ENCODE assay signal across 1 cellular context in genomic region chr6:154520280-154520679, GRCh38.
TF ChIP-seq lines count a peak whose summit lies in the region.

No MANE protein-coding gene starts in this region.

TF ChIP-seq in K562, 482 proteins besides CTCF, POLR2A, EP300 and RAD21 (continued from another document and continues in another):
- TF ChIP-seq GABPB1 (CRISPR knock-in tag; IDR thresholded peaks at IDR 0.05) (no peak), CBX1 (IDR thresholded peaks at IDR 0.05; ENCODE audit: low read depth) (no peak), BRD4 (IDR thresholded peaks at IDR 0.05) (no peak), ZNF764 (CRISPR knock-in tag; IDR thresholded peaks at IDR 0.05; ENCODE audit: low read depth) (no peak), BHLHE40 (IDR thresholded peaks at IDR 0.05; ENCODE audit: low read length) (peak; percentile 70), ZBTB8A (IDR thresholded peaks at IDR 0.05; ENCODE audit: partially characterized antibody) (no peak), SMAD3 (CRISPR knock-in tag; conservative IDR thresholded peaks at IDR 0.05) (0 out of 2 replicates have a peak, but pooled peaks have one; percentile 25), ZZZ3 (IDR thresholded peaks at IDR 0.05) (no peak), HDAC3 (IDR thresholded peaks at IDR 0.05; ENCODE audit: borderline replicate concordance, partially characterized antibody) (peak; percentile 80), SRF (CRISPR knock-in tag; IDR thresholded peaks at IDR 0.05) (peak in 1 of 2 experiments; percentile 98; a peak in 3 of 4 replicates), RBM14 (IDR thresholded peaks at IDR 0.05; ENCODE audit: borderline replicate concordance, insufficient read depth, low read depth, low read length) (no peak), RHOXF2B (CRISPR knock-in tag; conservative IDR thresholded peaks at IDR 0.05) (no peak), HOXB6 (CRISPR knock-in tag; IDR thresholded peaks at IDR 0.05; ENCODE audit: borderline replicate concordance) (no peak), TCF3 (CRISPR knock-in tag; IDR thresholded peaks at IDR 0.05) (peak; percentile 70), HDAC2 (IDR thresholded peaks at IDR 0.05) (peak; percentile 85), CBFA2T3 (IDR thresholded peaks at IDR 0.05) (peak; percentile 89), SUPT5H (IDR thresholded peaks at IDR 0.05) (no peak), POLR2B (IDR thresholded peaks at IDR 0.05; ENCODE audit: low read depth, partially characterized antibody) (no peak), ZNF175 (CRISPR knock-in tag; IDR thresholded peaks at IDR 0.05; ENCODE audit: low read depth) (no peak), ZNF695 (CRISPR knock-in tag; IDR thresholded peaks at IDR 0.05) (no peak), MYC (IDR thresholded peaks at IDR 0.05; ENCODE audit: low read depth, low read length) (peak; percentile 27), MYC (CRISPR knock-in tag; IDR thresholded peaks at IDR 0.05; ENCODE audit: borderline replicate concordance, low read depth) (no peak), CHAMP1 (IDR thresholded peaks at IDR 0.05) (peak; percentile 70; the same call in 1 of the 2 replicates), TBP (optimal IDR thresholded peaks at IDR 0.05; ENCODE audit: low read depth, low read length) (no peak), ZNF140 (CRISPR knock-in tag; IDR thresholded peaks at IDR 0.05) (no peak), ZNF121 (CRISPR knock-in tag; conservative IDR thresholded peaks at IDR 0.05) (no peak), NBN (IDR thresholded peaks at IDR 0.05; ENCODE audit: low read depth) (peak; percentile 21; the same call in 1 of the 2 replicates), ZBTB12 (CRISPR knock-in tag; IDR thresholded peaks at IDR 0.05) (no peak), BCOR (IDR thresholded peaks at IDR 0.05) (peak; percentile 74; the same call in 1 of the 2 replicates), NCOA4 (IDR thresholded peaks at IDR 0.05; ENCODE audit: partially characterized antibody) (no peak), ZNF512 (tag; IDR thresholded peaks at IDR 0.05) (no peak), TGIF2 (CRISPR knock-in tag; IDR thresholded peaks at IDR 0.05) (no peak), BMI1 (IDR thresholded peaks at IDR 0.05; ENCODE audit: low read length) (no peak), CBFA2T2 (conservative IDR thresholded peaks at IDR 0.05) (peak; percentile 75), ZBTB33 (CRISPR knock-in tag; IDR thresholded peaks at IDR 0.05) (no peak), SMARCE1 (IDR thresholded peaks at IDR 0.05) (peak; percentile 94), MIER1 (IDR thresholded peaks at IDR 0.05; ENCODE audit: low read depth) (no peak), ZFX (CRISPR knock-in tag; IDR thresholded peaks at IDR 0.05) (no peak), ELF4 (CRISPR knock-in tag; IDR thresholded peaks at IDR 0.05) (no peak), MAFF (IDR thresholded peaks at IDR 0.05; ENCODE audit: low read length) (peak; percentile 73; the same call in 1 of the 2 replicates), RBM39 (optimal IDR thresholded peaks at IDR 0.05; ENCODE audit: low read depth, low read length) (no peak), CTBP1 (IDR thresholded peaks at IDR 0.05; ENCODE audit: borderline replicate concordance) (peak; percentile 60; the same call in 1 of the 2 replicates), PHB (CRISPR knock-in tag; IDR thresholded peaks at IDR 0.05) (no peak), RUNX1 (IDR thresholded peaks at IDR 0.05; ENCODE audit: low read depth) (no peak), MCM3 (IDR thresholded peaks at IDR 0.05) (no peak), ZNF143 (CRISPR knock-in tag; IDR thresholded peaks at IDR 0.05) (no peak), MYNN (IDR thresholded peaks at IDR 0.05) (0 out of 2 replicates have a peak, but pooled peaks have one; percentile 49), MYNN (CRISPR knock-in tag; IDR thresholded peaks at IDR 0.05) (no peak)
- TF ChIP-seq, protein P1, sequence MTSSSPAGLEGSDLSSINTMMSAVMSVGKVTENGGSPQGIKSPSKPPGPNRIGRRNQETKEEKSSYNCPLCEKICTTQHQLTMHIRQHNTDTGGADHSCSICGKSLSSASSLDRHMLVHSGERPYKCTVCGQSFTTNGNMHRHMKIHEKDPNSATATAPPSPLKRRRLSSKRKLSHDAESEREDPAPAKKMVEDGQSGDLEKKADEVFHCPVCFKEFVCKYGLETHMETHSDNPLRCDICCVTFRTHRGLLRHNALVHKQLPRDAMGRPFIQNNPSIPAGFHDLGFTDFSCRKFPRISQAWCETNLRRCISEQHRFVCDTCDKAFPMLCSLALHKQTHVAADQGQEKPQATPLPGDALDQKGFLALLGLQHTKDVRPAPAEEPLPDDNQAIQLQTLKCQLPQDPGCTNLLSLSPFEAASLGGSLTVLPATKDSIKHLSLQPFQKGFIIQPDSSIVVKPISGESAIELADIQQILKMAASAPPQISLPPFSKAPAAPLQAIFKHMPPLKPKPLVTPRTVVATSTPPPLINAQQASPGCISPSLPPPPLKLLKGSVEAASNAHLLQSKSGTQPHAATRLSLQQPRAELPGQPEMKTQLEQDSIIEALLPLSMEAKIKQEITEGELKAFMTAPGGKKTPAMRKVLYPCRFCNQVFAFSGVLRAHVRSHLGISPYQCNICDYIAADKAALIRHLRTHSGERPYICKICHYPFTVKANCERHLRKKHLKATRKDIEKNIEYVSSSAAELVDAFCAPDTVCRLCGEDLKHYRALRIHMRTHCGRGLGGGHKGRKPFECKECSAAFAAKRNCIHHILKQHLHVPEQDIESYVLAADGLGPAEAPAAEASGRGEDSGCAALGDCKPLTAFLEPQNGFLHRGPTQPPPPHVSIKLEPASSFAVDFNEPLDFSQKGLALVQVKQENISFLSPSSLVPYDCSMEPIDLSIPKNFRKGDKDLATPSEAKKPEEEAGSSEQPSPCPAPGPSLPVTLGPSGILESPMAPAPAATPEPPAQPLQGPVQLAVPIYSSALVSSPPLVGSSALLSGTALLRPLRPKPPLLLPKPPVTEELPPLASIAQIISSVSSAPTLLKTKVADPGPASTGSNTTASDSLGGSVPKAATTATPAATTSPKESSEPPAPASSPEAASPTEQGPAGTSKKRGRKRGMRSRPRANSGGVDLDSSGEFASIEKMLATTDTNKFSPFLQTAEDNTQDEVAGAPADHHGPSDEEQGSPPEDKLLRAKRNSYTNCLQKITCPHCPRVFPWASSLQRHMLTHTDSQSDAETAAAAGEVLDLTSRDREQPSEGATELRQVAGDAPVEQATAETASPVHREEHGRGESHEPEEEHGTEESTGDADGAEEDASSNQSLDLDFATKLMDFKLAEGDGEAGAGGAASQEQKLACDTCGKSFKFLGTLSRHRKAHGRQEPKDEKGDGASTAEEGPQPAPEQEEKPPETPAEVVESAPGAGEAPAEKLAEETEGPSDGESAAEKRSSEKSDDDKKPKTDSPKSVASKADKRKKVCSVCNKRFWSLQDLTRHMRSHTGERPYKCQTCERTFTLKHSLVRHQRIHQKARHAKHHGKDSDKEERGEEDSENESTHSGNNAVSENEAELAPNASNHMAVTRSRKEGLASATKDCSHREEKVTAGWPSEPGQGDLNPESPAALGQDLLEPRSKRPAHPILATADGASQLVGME (CRISPR knock-in tag; IDR thresholded peaks at IDR 0.05), result no peak
- TF ChIP-seq, protein P2, sequence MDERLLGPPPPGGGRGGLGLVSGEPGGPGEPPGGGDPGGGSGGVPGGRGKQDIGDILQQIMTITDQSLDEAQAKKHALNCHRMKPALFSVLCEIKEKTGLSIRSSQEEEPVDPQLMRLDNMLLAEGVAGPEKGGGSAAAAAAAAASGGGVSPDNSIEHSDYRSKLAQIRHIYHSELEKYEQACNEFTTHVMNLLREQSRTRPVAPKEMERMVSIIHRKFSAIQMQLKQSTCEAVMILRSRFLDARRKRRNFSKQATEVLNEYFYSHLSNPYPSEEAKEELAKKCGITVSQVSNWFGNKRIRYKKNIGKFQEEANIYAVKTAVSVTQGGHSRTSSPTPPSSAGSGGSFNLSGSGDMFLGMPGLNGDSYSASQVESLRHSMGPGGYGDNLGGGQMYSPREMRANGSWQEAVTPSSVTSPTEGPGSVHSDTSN (CRISPR knock-in tag; IDR thresholded peaks at IDR 0.05; ENCODE audit: low read depth), result no peak
- TF ChIP-seq, protein P2 (tag; conservative IDR thresholded peaks at IDR 0.05; ENCODE audit: low read depth), result peak; percentile 84
- TF ChIP-seq, protein P3, sequence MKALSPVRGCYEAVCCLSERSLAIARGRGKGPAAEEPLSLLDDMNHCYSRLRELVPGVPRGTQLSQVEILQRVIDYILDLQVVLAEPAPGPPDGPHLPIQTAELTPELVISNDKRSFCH (CRISPR knock-in tag; IDR thresholded peaks at IDR 0.05), result no peak
- TF ChIP-seq, protein P3 (tag; IDR thresholded peaks at IDR 0.05), result no peak
- TF ChIP-seq, protein P4, sequence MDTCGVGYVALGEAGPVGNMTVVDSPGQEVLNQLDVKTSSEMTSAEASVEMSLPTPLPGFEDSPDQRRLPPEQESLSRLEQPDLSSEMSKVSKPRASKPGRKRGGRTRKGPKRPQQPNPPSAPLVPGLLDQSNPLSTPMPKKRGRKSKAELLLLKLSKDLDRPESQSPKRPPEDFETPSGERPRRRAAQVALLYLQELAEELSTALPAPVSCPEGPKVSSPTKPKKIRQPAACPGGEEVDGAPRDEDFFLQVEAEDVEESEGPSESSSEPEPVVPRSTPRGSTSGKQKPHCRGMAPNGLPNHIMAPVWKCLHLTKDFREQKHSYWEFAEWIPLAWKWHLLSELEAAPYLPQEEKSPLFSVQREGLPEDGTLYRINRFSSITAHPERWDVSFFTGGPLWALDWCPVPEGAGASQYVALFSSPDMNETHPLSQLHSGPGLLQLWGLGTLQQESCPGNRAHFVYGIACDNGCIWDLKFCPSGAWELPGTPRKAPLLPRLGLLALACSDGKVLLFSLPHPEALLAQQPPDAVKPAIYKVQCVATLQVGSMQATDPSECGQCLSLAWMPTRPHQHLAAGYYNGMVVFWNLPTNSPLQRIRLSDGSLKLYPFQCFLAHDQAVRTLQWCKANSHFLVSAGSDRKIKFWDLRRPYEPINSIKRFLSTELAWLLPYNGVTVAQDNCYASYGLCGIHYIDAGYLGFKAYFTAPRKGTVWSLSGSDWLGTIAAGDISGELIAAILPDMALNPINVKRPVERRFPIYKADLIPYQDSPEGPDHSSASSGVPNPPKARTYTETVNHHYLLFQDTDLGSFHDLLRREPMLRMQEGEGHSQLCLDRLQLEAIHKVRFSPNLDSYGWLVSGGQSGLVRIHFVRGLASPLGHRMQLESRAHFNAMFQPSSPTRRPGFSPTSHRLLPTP (IDR thresholded peaks at IDR 0.05; ENCODE audit: borderline replicate concordance, extremely low read depth, insufficient read length), result no peak
